ENCODE assay signal across 10 cellular contexts in the genomic region with DNA sequence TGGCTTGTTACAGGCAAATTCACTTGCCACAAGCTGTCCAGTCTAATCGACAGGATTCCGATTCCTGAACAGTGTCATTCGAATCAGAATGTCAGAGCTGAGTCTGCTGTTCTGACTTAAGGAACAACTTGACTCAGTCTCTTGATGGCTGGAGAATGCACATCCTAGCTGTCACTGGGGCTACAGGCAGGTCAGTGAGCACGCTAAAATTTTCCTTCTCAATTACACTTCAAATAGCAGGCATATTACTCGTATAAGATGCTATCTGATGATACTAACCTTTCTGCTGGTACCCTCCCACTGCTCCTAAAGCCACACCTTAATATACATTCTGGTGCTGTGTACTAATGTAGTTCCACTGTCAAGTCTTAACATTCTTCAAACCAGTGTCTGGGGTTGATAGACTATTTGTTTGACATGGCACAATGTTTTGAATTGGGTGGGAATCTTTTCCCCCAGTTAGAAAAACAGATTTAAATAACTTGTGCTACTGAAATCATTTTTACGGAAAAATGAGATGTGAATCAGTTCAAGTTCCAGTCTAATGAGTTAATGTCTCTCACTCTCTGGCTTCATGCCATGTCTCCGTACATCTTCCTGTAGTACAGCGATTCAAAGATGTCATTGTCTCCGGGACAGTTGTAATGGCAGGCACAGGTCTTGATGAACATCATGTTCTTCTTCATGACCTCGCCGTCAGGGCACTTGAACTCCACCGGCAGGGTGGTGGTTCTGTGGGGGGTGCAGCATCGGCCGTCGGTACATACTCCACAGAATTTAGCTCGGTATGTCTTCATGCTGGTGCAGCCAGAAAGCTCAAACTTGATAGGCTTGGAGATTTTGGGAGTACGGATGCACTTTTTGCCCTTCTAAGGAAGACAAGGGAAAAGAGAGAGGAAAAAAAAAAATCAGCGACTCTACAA. TPM values are rescaled to one million over a fixed set of nuclear protein-coding genes. Genes with fewer than 3 reads are reported as not detected.
DNase-seq lines count a peak whose midpoint lies in the region; ATAC-seq and TF ChIP-seq lines count a peak whose summit lies in the region.
"Had no signal": no experiment of that assay in that cellular context is flagged by ENCODE, and none has a peak within 500 bp of the region (broad histone marks: within the 10 kb centered on the region; RNA-seq: fewer than 3 reads in every experiment).

No MANE protein-coding gene starts in this region.

- H3K9me3 Mint-ChIP-seq in naive B cell: no peaks in the 10 kb centered on the region

- peak overlapping the region in 9 of 10 donors; percentile 61 to 76 (median 73) for H3K4me3 ChIP-seq in heart right ventricle
- peak overlapping the region; percentile 10 for H3K4me3 ChIP-seq in epithelial cell of proximal tubule (ENCODE audit: low read depth, low read length)
- peak overlapping the region; percentile 41 to 72 for H3K4me3 ChIP-seq in aorta (ENCODE audit: low read length in 2 of 2)

- peaks cover 0 to 18% (median 6%) of the 10 kb centered on the region in 9 donors for H3K36me3 ChIP-seq in heart right ventricle
- peaks cover 3 to 5% of the 10 kb centered on the region in 2 donors for H3K36me3 ChIP-seq in aorta (ENCODE audit: control insufficient read depth in 1 of 2, insufficient read depth in 2 of 2, low read length in 1 of 2)
- H3K36me3 ChIP-seq: BLaER1 treated with 17β-estradiol and CSF1 and Interleukin-3, amounts not matched to agents 10 nM and 100 nM had no signal

- TF ChIP-seq CTCF in heart right ventricle (IDR thresholded peaks at IDR 0.05) (no peak), epithelial cell of proximal tubule (conservative IDR thresholded peaks at IDR 0.05; ENCODE audit: low read depth, low read length) (no peak), omental fat pad (IDR thresholded peaks at IDR 0.05) (no peak)

- intact Hi-C loops in heart right ventricle (cut with DNase I): no loop called here
- intact Hi-C loops in Right ventricle myocardium superior (cut with DNase I): no loop called here
- intact Hi-C loops in aorta (cut with DNase I): no loop called here

- ATAC-seq in heart right ventricle (peak in 4 of 8 donors; percentile 0 to 15 (median 2)), Right ventricle myocardium superior (ENCODE audit: poor library complexity) (no peak), naive B cell (ENCODE audit: low read depth in 2 of 2) (no peak), aorta (ENCODE audit: low FRiP score) (peak; percentile 15), omental fat pad (ENCODE audit: low FRiP score) (no peak)

- peaks cover 5 to 19% (median 14%) of the 10 kb centered on the region in 3 donors for H3K27me3 Mint-ChIP-seq in naive B cell

- H3K9me3 ChIP-seq in heart right ventricle (no peaks in the 10 kb centered on the region), aorta (ENCODE audit: control insufficient read depth, low read length) (no peaks in the 10 kb centered on the region)
- H3K9me3 ChIP-seq: BLaER1 treated with 17β-estradiol and CSF1 and Interleukin-3, amounts not matched to agents 10 nM and 100 nM had no signal

- H3K27me3 ChIP-seq in heart right ventricle (peaks cover 0 to 69% (median 0%) of the 10 kb centered on the region in 7 donors), aorta (ENCODE audit: control insufficient read depth in 1 of 2, insufficient read depth in 2 of 2, low read length in 1 of 2) (no peaks in the 10 kb centered on the region)

- peak overlapping the region; percentile 7 to 96 (median 91) for H3K4me3 Mint-ChIP-seq in naive B cell

- no peak overlapping the region for H3K27ac Mint-ChIP-seq in naive B cell

- 36 to 42% methylated on average over 18 of the region's 18 CpGs for WGBS in heart right ventricle, 2 donors
- WGBS in aorta, 2 donors: 3 to 6% methylated on average over 18 of the region's 18 CpGs

- H3K4me1 ChIP-seq in heart right ventricle: peaks cover 0 to 40% (median 21%) of the 10 kb centered on the region in 9 donors
- H3K4me1 ChIP-seq in aorta (ENCODE audit: control insufficient read depth in 1 of 2, insufficient read depth in 2 of 2, low read length in 2 of 2): peaks cover 0 to 7% of the 10 kb centered on the region in 2 donors

- H3K27ac ChIP-seq in heart right ventricle (peak overlapping the region; percentile 12 to 97 (median 92)), aorta (ENCODE audit: low read depth in 1 of 2, low read length in 2 of 2) (peak overlapping the region; percentile 31 to 94)
- H3K27ac ChIP-seq: BLaER1 treated with 17β-estradiol and CSF1 and Interleukin-3, amounts not matched to agents 10 nM and 100 nM had no signal

- H3K4me1 Mint-ChIP-seq in naive B cell: peaks cover 21 to 33% (median 27%) of the 10 kb centered on the region in 3 donors

- DNase-seq in heart right ventricle (peak in 1 of 2 donors; percentile 31), Right ventricle myocardium superior (no peak), epithelial cell of proximal tubule (ENCODE audit: low read depth) (no peak), naive B cell (no peak), aorta (peak in 1 of 2 donors; percentile 81), omental fat pad (ENCODE audit: low spot score) (no peak), mucosa of gallbladder (ENCODE audit: low spot score) (no peak), GDM1 (lab: John Stamatoyannopoulos, UW) (no peak)
- DNase-seq: effector CD8-positive, alpha-beta T cell had no signal

- no peaks in the 10 kb centered on the region for H3K36me3 Mint-ChIP-seq in naive B cell

RNA-seq across cellular contexts. Expression of gene CCN2, which starts 2.2 kb away (rescaled TPM):
- 10 to 100 TPM in 9 of 10 donors, 1 to 10 TPM in 1; 6.1 to 60.5 (median 40.7) TPM for total RNA-seq in heart right ventricle
- 10 to 100 TPM in 1 of 2 donors, 1 to 10 TPM in 1; 6.5 to 71.3 TPM for polyA plus RNA-seq in heart right ventricle
- 13.9 TPM for total RNA-seq in Right ventricle myocardium superior
- 36.0 and 40.1 TPM in 2 replicates for total RNA-seq in epithelial cell of proximal tubule
- polyA plus RNA-seq in naive B cell (ENCODE audit: low read depth in 6 of 6): 1 to 10 TPM in 5 of 6 donors, not detected in 1; 1.3 to 7.9 (median 3.5) TPM
- total RNA-seq in aorta: 1,000 to 10,000 TPM in 1 of 2 donors, 100 to 1,000 TPM in 1; 588 to 1,507 TPM
- polyA plus RNA-seq in aorta: 100 to 1,000 TPM; 221 to 957 TPM
- 100 to 1,000 TPM in 3 of 4 donors, 10 to 100 TPM in 1; 60.6 to 129 (median 107) TPM for total RNA-seq in omental fat pad
- 315 TPM for total RNA-seq in mucosa of gallbladder

Comparison
In these comparisons a context has a peak if more than half of its experiments do, and no peak if none do; other contexts are left out.
1. H3K4me3 ChIP-seq: peak in every context shown above with its lines; median percentile 73 in heart right ventricle; 56 in aorta; 10 in epithelial cell of proximal tubule.